ENCODE assay signal across 1 cellular context in genomic region chr1:114780344-114781226, GRCh38.
TF ChIP-seq lines count a peak whose summit lies in the region.

TSS of gene SIKE1 (minus strand) at chr1:114780685. CDS start at chr1:114780607, 78 bp downstream.

TF ChIP-seq in HepG2, 621 proteins besides CTCF, POLR2A, EP300 and RAD21 (continued from another document and continues in another):
- TF ChIP-seq ZNF616 (CRISPR knock-in tag; IDR thresholded peaks at IDR 0.05; ENCODE audit: low read depth) (no peak), ZFX (CRISPR knock-in tag; IDR thresholded peaks at IDR 0.05; ENCODE audit: low read depth) (peak; percentile 83), RORA (CRISPR knock-in tag; IDR thresholded peaks at IDR 0.05) (no peak), FOXA3 (CRISPR knock-in tag; IDR thresholded peaks at IDR 0.05) (peak; percentile 44; the same call in 1 of the 2 replicates), NR2F1 (CRISPR knock-in tag; IDR thresholded peaks at IDR 0.05) (no peak), FOXO1 (CRISPR knock-in tag; IDR thresholded peaks at IDR 0.05) (0 out of 2 replicates have a peak, but pooled peaks have one; percentile 48), MYNN (CRISPR knock-in tag; IDR thresholded peaks at IDR 0.05; ENCODE audit: low read depth) (peak; percentile 31; the same call in 1 of the 2 replicates), AGO2 (optimal IDR thresholded peaks at IDR 0.05; ENCODE audit: low read depth, low read length) (peak; percentile 60), ZNF512B (CRISPR knock-in tag; IDR thresholded peaks at IDR 0.05; ENCODE audit: borderline replicate concordance) (0 out of 2 replicates have a peak, but pooled peaks have one; percentile 83), FOXK2 (IDR thresholded peaks at IDR 0.05) (no peak), SOX6 (IDR thresholded peaks at IDR 0.05) (no peak), SOX6 (CRISPR knock-in tag; IDR thresholded peaks at IDR 0.05) (peak; percentile 67; the same call in 1 of the 2 replicates), POLR2AphosphoS2 (IDR thresholded peaks at IDR 0.05; ENCODE audit: low read depth, low read length) (no peak), ZNF296 (CRISPR knock-in tag; conservative IDR thresholded peaks at IDR 0.05) (no peak), ESRRA (CRISPR knock-in tag; IDR thresholded peaks at IDR 0.05; ENCODE audit: low read depth) (no peak), ZNF143 (CRISPR knock-in tag; IDR thresholded peaks at IDR 0.05) (peak; percentile 85), NFYB (CRISPR knock-in tag; IDR thresholded peaks at IDR 0.05) (no peak; the same call in 1 of the 2 replicates), MEIS1 (CRISPR knock-in tag; IDR thresholded peaks at IDR 0.05; ENCODE audit: borderline replicate concordance) (peak; percentile 86; the same call in 1 of the 2 replicates), KLF9 (CRISPR knock-in tag; IDR thresholded peaks at IDR 0.05; ENCODE audit: low read depth) (no peak), ZSCAN30 (CRISPR knock-in tag; IDR thresholded peaks at IDR 0.05) (no peak), SRY (CRISPR knock-in tag; IDR thresholded peaks at IDR 0.05) (peak; percentile 86), FOXP4 (CRISPR knock-in tag; IDR thresholded peaks at IDR 0.05) (peak; percentile 55; the same call in 1 of the 2 replicates), CAMTA2 (CRISPR knock-in tag; IDR thresholded peaks at IDR 0.05; ENCODE audit: borderline replicate concordance) (no peak), ZNF501 (CRISPR knock-in tag; IDR thresholded peaks at IDR 0.05) (peak; percentile 90), ZSCAN25 (CRISPR knock-in tag; IDR thresholded peaks at IDR 0.05) (0 out of 2 replicates have a peak, but pooled peaks have one; percentile 43), SNAPC2 (CRISPR knock-in tag; IDR thresholded peaks at IDR 0.05) (no peak), ZNF883 (CRISPR knock-in tag; IDR thresholded peaks at IDR 0.05; ENCODE audit: not compliant biosample characterization) (peak; percentile 57), KAT8 (CRISPR knock-in tag; IDR thresholded peaks at IDR 0.05) (peak; percentile 99), E2F5 (CRISPR knock-in tag; conservative IDR thresholded peaks at IDR 0.05) (no peak), ZSCAN5A (CRISPR knock-in tag; IDR thresholded peaks at IDR 0.05; ENCODE audit: borderline replicate concordance) (peak; percentile 93), SSRP1 (CRISPR knock-in tag; IDR thresholded peaks at IDR 0.05) (no peak), SP140L (CRISPR knock-in tag; IDR thresholded peaks at IDR 0.05; ENCODE audit: borderline replicate concordance) (peak; percentile 90; the same call in 1 of the 2 replicates), DNMT3B (CRISPR knock-in tag; conservative IDR thresholded peaks at IDR 0.05) (no peak), RBM39 (IDR thresholded peaks at IDR 0.05; ENCODE audit: low read depth, low read length, poor library complexity, severe bottlenecking) (peak; percentile 85), ZNF839 (CRISPR knock-in tag; IDR thresholded peaks at IDR 0.05; ENCODE audit: borderline replicate concordance) (no peak), CC2D1A (CRISPR knock-in tag; IDR thresholded peaks at IDR 0.05) (no peak), FOXA1 (IDR thresholded peaks at IDR 0.05) (no peak), FOXA1 (CRISPR knock-in tag; IDR thresholded peaks at IDR 0.05) (no peak), CSRNP1 (CRISPR knock-in tag; IDR thresholded peaks at IDR 0.05) (peak; percentile 92), CEBPG (CRISPR knock-in tag; IDR thresholded peaks at IDR 0.05) (no peak), MTA1 (CRISPR knock-in tag; IDR thresholded peaks at IDR 0.05; ENCODE audit: borderline replicate concordance) (peak; percentile 78; the same call in 1 of the 2 replicates), PTBP1 (IDR thresholded peaks at IDR 0.05; ENCODE audit: low read depth, low read length, poor library complexity, severe bottlenecking) (no peak), RFX5 (IDR thresholded peaks at IDR 0.05; ENCODE audit: low read depth, low read length) (no peak), ZNF564 (CRISPR knock-in tag; IDR thresholded peaks at IDR 0.05) (peak; percentile 79; the same call in 1 of the 2 replicates), ZSCAN12 (CRISPR knock-in tag; IDR thresholded peaks at IDR 0.05) (no peak), SMARCC2 (IDR thresholded peaks at IDR 0.05) (no peak), HNF4G (IDR thresholded peaks at IDR 0.05; ENCODE audit: borderline replicate concordance, low read depth, low read length) (no peak), HNF4G (CRISPR knock-in tag; IDR thresholded peaks at IDR 0.05; ENCODE audit: borderline replicate concordance, low read depth) (no peak), SOX5 (CRISPR knock-in tag; IDR thresholded peaks at IDR 0.05; ENCODE audit: borderline replicate concordance) (peak; percentile 55), IKZF4 (CRISPR knock-in tag; IDR thresholded peaks at IDR 0.05; ENCODE audit: borderline replicate concordance, low read depth, not compliant biosample characterization) (peak; percentile 38), SALL2 (CRISPR knock-in tag; IDR thresholded peaks at IDR 0.05) (peak; percentile 28; the same call in 1 of the 2 replicates), THAP11 (CRISPR knock-in tag; IDR thresholded peaks at IDR 0.05) (peak; percentile 92), SRSF4 (IDR thresholded peaks at IDR 0.05; ENCODE audit: low read depth, low read length, poor library complexity, severe bottlenecking) (no peak), MEF2D (CRISPR knock-in tag; IDR thresholded peaks at IDR 0.05) (no peak; the same call in 1 of the 2 replicates), HMG20B (CRISPR knock-in tag; conservative IDR thresholded peaks at IDR 0.05) (no peak), JUN (CRISPR knock-in tag; IDR thresholded peaks at IDR 0.05) (no peak), SP4 (CRISPR knock-in tag; IDR thresholded peaks at IDR 0.05) (no peak; the same call in 1 of the 2 replicates)
- TF ChIP-seq, protein P1, sequence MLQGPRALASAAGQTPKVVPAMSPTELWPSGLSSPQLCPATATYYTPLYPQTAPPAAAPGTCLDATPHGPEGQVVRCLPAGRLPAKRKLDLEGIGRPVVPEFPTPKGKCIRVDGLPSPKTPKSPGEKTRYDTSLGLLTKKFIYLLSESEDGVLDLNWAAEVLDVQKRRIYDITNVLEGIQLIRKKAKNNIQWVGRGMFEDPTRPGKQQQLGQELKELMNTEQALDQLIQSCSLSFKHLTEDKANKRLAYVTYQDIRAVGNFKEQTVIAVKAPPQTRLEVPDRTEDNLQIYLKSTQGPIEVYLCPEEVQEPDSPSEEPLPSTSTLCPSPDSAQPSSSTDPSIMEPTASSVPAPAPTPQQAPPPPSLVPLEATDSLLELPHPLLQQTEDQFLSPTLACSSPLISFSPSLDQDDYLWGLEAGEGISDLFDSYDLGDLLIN (CRISPR knock-in tag; IDR thresholded peaks at IDR 0.05; ENCODE audit: borderline replicate concordance), result 0 out of 2 replicates have a peak, but pooled peaks have one; percentile 43
- TF ChIP-seq, protein P2, sequence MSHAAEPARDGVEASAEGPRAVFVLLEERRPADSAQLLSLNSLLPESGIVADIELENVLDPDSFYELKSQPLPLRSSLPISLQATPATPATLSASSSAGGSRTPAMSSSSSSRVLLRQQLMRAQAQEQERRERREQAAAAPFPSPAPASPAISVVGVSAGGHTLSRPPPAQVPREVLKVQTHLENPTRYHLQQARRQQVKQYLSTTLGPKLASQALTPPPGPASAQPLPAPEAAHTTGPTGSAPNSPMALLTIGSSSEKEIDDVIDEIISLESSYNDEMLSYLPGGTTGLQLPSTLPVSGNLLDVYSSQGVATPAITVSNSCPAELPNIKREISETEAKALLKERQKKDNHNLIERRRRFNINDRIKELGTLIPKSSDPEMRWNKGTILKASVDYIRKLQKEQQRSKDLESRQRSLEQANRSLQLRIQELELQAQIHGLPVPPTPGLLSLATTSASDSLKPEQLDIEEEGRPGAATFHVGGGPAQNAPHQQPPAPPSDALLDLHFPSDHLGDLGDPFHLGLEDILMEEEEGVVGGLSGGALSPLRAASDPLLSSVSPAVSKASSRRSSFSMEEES (CRISPR knock-in tag; IDR thresholded peaks at IDR 0.05), result no peak
- TF ChIP-seq, protein P3, sequence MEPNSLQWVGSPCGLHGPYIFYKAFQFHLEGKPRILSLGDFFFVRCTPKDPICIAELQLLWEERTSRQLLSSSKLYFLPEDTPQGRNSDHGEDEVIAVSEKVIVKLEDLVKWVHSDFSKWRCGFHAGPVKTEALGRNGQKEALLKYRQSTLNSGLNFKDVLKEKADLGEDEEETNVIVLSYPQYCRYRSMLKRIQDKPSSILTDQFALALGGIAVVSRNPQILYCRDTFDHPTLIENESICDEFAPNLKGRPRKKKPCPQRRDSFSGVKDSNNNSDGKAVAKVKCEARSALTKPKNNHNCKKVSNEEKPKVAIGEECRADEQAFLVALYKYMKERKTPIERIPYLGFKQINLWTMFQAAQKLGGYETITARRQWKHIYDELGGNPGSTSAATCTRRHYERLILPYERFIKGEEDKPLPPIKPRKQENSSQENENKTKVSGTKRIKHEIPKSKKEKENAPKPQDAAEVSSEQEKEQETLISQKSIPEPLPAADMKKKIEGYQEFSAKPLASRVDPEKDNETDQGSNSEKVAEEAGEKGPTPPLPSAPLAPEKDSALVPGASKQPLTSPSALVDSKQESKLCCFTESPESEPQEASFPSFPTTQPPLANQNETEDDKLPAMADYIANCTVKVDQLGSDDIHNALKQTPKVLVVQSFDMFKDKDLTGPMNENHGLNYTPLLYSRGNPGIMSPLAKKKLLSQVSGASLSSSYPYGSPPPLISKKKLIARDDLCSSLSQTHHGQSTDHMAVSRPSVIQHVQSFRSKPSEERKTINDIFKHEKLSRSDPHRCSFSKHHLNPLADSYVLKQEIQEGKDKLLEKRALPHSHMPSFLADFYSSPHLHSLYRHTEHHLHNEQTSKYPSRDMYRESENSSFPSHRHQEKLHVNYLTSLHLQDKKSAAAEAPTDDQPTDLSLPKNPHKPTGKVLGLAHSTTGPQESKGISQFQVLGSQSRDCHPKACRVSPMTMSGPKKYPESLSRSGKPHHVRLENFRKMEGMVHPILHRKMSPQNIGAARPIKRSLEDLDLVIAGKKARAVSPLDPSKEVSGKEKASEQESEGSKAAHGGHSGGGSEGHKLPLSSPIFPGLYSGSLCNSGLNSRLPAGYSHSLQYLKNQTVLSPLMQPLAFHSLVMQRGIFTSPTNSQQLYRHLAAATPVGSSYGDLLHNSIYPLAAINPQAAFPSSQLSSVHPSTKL (CRISPR knock-in tag; IDR thresholded peaks at IDR 0.05), result 0 out of 2 replicates have a peak, but pooled peaks have one; percentile 61
